Comparison of ENCODE assay signal across 1 cellular context in genomic region chr16:68040506-68041288, GRCh38.
TF ChIP-seq lines count a peak whose summit lies in the region.

No MANE protein-coding gene starts in this region.

TF ChIP-seq in HepG2, 621 proteins besides CTCF, POLR2A, EP300 and RAD21 (continued from another document and continues in another):
- TF ChIP-seq IRF9 (CRISPR knock-in tag; IDR thresholded peaks at IDR 0.05; ENCODE audit: borderline replicate concordance) (no peak), KMT2A (CRISPR knock-in tag; IDR thresholded peaks at IDR 0.05) (no peak), BHLHE40 (IDR thresholded peaks at IDR 0.05; ENCODE audit: low read length) (no peak; the same call in 1 of the 2 replicates), TRIM22 (IDR thresholded peaks at IDR 0.05) (no peak), ZNF605 (CRISPR knock-in tag; IDR thresholded peaks at IDR 0.05) (peak; percentile 51; the same call in 1 of the 2 replicates), DBP (CRISPR knock-in tag; IDR thresholded peaks at IDR 0.05; ENCODE audit: not compliant biosample characterization) (no peak), HMGXB4 (CRISPR knock-in tag; IDR thresholded peaks at IDR 0.05; ENCODE audit: borderline replicate concordance in 1 of 2, low read depth in 1 of 2) (peak; percentile 84 to 85), ZNF747 (CRISPR knock-in tag; IDR thresholded peaks at IDR 0.05; ENCODE audit: borderline replicate concordance) (peak; percentile 59; the same call in 1 of the 2 replicates), MBNL3 (CRISPR knock-in tag; conservative IDR thresholded peaks at IDR 0.05) (no peak), SP5 (CRISPR knock-in tag; IDR thresholded peaks at IDR 0.05; ENCODE audit: borderline replicate concordance, low read depth) (no peak), ZNF512B (CRISPR knock-in tag; IDR thresholded peaks at IDR 0.05; ENCODE audit: borderline replicate concordance) (no peak), NCOA5 (CRISPR knock-in tag; IDR thresholded peaks at IDR 0.05) (no peak), ZNF337 (CRISPR knock-in tag; IDR thresholded peaks at IDR 0.05; ENCODE audit: borderline replicate concordance, low read depth) (no peak), GTF3A (CRISPR knock-in tag; conservative IDR thresholded peaks at IDR 0.05) (peak; percentile 50; the same call in 1 of the 2 replicates), HMG20B (CRISPR knock-in tag; conservative IDR thresholded peaks at IDR 0.05) (no peak), NFIB (CRISPR knock-in tag; IDR thresholded peaks at IDR 0.05; ENCODE audit: borderline replicate concordance) (no peak), ZNF609 (CRISPR knock-in tag; IDR thresholded peaks at IDR 0.05; ENCODE audit: borderline replicate concordance) (no peak), ZNF431 (CRISPR knock-in tag; IDR thresholded peaks at IDR 0.05; ENCODE audit: borderline replicate concordance, low read depth) (0 out of 2 replicates have a peak, but pooled peaks have one; percentile 66), MXI1 (IDR thresholded peaks at IDR 0.05; ENCODE audit: borderline replicate concordance, low read depth, low read length) (no peak; the same call in 2 of the 3 replicates), SP4 (CRISPR knock-in tag; IDR thresholded peaks at IDR 0.05) (0 out of 2 replicates have a peak, but pooled peaks have one; percentile 7), ZFP90 (CRISPR knock-in tag; IDR thresholded peaks at IDR 0.05; ENCODE audit: borderline replicate concordance) (no peak), IKZF5 (CRISPR knock-in tag; IDR thresholded peaks at IDR 0.05) (peak; percentile 49; the same call in 1 of the 2 replicates), SNAI1 (CRISPR knock-in tag; IDR thresholded peaks at IDR 0.05; ENCODE audit: borderline replicate concordance) (no peak), NR0B2 (CRISPR knock-in tag; IDR thresholded peaks at IDR 0.05) (no peak), ZNF383 (CRISPR knock-in tag; IDR thresholded peaks at IDR 0.05; ENCODE audit: borderline replicate concordance) (0 out of 2 replicates have a peak, but pooled peaks have one; percentile 21), ZNF616 (CRISPR knock-in tag; IDR thresholded peaks at IDR 0.05; ENCODE audit: low read depth) (no peak), PHF20 (CRISPR knock-in tag; IDR thresholded peaks at IDR 0.05) (no peak), ATF5 (CRISPR knock-in tag; IDR thresholded peaks at IDR 0.05; ENCODE audit: low read depth) (no peak), ZNF362 (CRISPR knock-in tag; IDR thresholded peaks at IDR 0.05; ENCODE audit: borderline replicate concordance) (no peak), FOXA1 (IDR thresholded peaks at IDR 0.05) (no peak), FOXA1 (CRISPR knock-in tag; IDR thresholded peaks at IDR 0.05) (no peak), ZNF17 (CRISPR knock-in tag; IDR thresholded peaks at IDR 0.05) (no peak), KLF9 (CRISPR knock-in tag; IDR thresholded peaks at IDR 0.05; ENCODE audit: low read depth) (no peak), ZNF160 (CRISPR knock-in tag; IDR thresholded peaks at IDR 0.05) (no peak), ZFP1 (CRISPR knock-in tag; IDR thresholded peaks at IDR 0.05) (no peak), ZSCAN25 (CRISPR knock-in tag; IDR thresholded peaks at IDR 0.05) (no peak), ZNF841 (CRISPR knock-in tag; IDR thresholded peaks at IDR 0.05; ENCODE audit: borderline replicate concordance) (no peak), ELF4 (CRISPR knock-in tag; IDR thresholded peaks at IDR 0.05; ENCODE audit: borderline replicate concordance) (no peak), ZMYM4 (CRISPR knock-in tag; IDR thresholded peaks at IDR 0.05) (no peak), MAX (IDR thresholded peaks at IDR 0.05) (no peak; the same call in 1 of the 2 replicates), ZNF749 (CRISPR knock-in tag; IDR thresholded peaks at IDR 0.05; ENCODE audit: borderline replicate concordance) (no peak), ISX (CRISPR knock-in tag; conservative IDR thresholded peaks at IDR 0.05) (no peak), ZNF224 (CRISPR knock-in tag; IDR thresholded peaks at IDR 0.05) (0 out of 2 replicates have a peak, but pooled peaks have one; percentile 27), ZFX (CRISPR knock-in tag; IDR thresholded peaks at IDR 0.05; ENCODE audit: low read depth) (peak; percentile 59; the same call in 1 of the 2 replicates), IKZF4 (CRISPR knock-in tag; IDR thresholded peaks at IDR 0.05; ENCODE audit: borderline replicate concordance, low read depth, not compliant biosample characterization) (no peak), ZNF350 (CRISPR knock-in tag; IDR thresholded peaks at IDR 0.05; ENCODE audit: borderline replicate concordance, low read depth) (peak; percentile 40; the same call in 1 of the 2 replicates), STAG1 (CRISPR knock-in tag; IDR thresholded peaks at IDR 0.05) (peak; percentile 97), CBX1 (IDR thresholded peaks at IDR 0.05; ENCODE audit: low read depth) (no peak), KDM5B (CRISPR knock-in tag; IDR thresholded peaks at IDR 0.05; ENCODE audit: borderline replicate concordance) (peak; percentile 31; the same call in 1 of the 2 replicates), FOSL2 (CRISPR knock-in tag; IDR thresholded peaks at IDR 0.05) (no peak)
